Comparison of ENCODE assay signal across 1 cellular context in genomic region chr3:123405936-123406510, GRCh38.
TF ChIP-seq lines count a peak whose summit lies in the region.

No MANE protein-coding gene starts in this region.

TF ChIP-seq in GM23338, 12 proteins besides CTCF, POLR2A, EP300 and RAD21:
- TF ChIP-seq CREB1 (CRISPR knock-in tag; IDR thresholded peaks at IDR 0.05; ENCODE audit: low read depth) (no peak), EZH2 (IDR thresholded peaks at IDR 0.05; ENCODE audit: low read depth, unreplicated experiment) (no peak)
